Comparison of ENCODE assay signal across 15 cellular contexts in the genomic region with DNA sequence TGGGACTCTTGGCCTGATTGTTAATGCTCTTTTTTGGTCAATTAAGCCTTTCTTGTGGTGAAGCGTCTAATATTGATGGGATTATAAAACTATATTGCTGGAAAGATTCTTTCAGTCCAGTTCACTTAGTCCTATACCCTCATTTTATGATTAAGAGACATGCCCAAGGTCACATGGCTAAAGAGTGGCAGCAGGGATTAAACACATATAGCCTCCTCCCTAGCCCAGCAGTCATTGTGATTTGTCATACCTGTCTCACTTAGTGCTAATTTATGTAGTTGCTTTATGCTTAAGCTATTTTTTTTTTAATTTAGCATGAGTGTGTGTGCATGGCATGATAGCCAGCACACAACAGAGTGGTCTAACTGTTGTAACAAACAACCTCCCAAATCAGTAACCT.
"Had no signal": no experiment of that assay in that cellular context is flagged by ENCODE, and none has a peak within 500 bp of the region (broad histone marks: within the 10 kb centered on the region; RNA-seq: fewer than 3 reads in every experiment).

No MANE protein-coding gene starts in this region.

- H3K4me3 ChIP-seq: gastroesophageal sphincter, ovary, right lobe of liver, stomach, thoracic aorta had no signal

- H3K27me3 Mint-ChIP-seq: activated CD8-positive, alpha-beta T cell treated with anti-CD3 and anti-CD28 coated beads for 36 hours; activated naive CD4-positive, alpha-beta T cell treated with anti-CD3 and anti-CD28 coated beads, Interleukin-2, amount 10 ng/mL, durations not matched to agents 7 days and 5 days; naive thymus-derived CD4-positive, alpha-beta T cell had no signal

- DNase-seq: activated CD4-positive, CD25-positive, alpha-beta regulatory T cell; activated CD8-positive, alpha-beta memory T cell treated with anti-CD3 and anti-CD28 coated beads, Interleukin-2, amount 50 U/mL, for 4 hours; activated CD8-positive, alpha-beta T cell treated with anti-CD3 and anti-CD28 coated beads for 36 hours; activated naive CD4-positive, alpha-beta T cell treated with anti-CD3 and anti-CD28 coated beads, Interleukin-2, amount 10 ng/mL, durations not matched to agents 7 days and 5 days; amygdala; brain microvascular endothelial cell; dermis blood vessel endothelial cell; naive thymus-derived CD4-positive, alpha-beta T cell; ovary; right lobe of liver; stomach had no signal

- ATAC-seq: activated CD8-positive, alpha-beta T cell treated with anti-CD3 and anti-CD28 coated beads for 36 hours; gastroesophageal sphincter; left lobe of liver; naive thymus-derived CD4-positive, alpha-beta T cell had no signal

- H3K27me3 ChIP-seq: brain microvascular endothelial cell, gastroesophageal sphincter, ovary, right lobe of liver, stomach had no signal

- H3K9me3 Mint-ChIP-seq: activated CD8-positive, alpha-beta T cell treated with anti-CD3 and anti-CD28 coated beads for 36 hours; activated naive CD4-positive, alpha-beta T cell treated with anti-CD3 and anti-CD28 coated beads, Interleukin-2, amount 10 ng/mL, durations not matched to agents 7 days and 5 days; naive thymus-derived CD4-positive, alpha-beta T cell; T-helper 2 cell treated with Interferon-gamma antibody and Interleukin-4, amounts not matched to agents 5 μg/mL and 100 μg/mL, for 36 hours had no signal

- H3K27ac Mint-ChIP-seq: T-helper 2 cell treated with Interferon-gamma antibody and Interleukin-4, amounts not matched to agents 5 μg/mL and 100 μg/mL, for 36 hours had no signal

- H3K4me1 ChIP-seq: gastroesophageal sphincter had no signal

- H3K27ac ChIP-seq: brain microvascular endothelial cell, gastroesophageal sphincter, ovary, stomach, thoracic aorta had no signal

- H3K4me3 Mint-ChIP-seq: activated CD8-positive, alpha-beta T cell treated with anti-CD3 and anti-CD28 coated beads for 36 hours; activated naive CD4-positive, alpha-beta T cell treated with anti-CD3 and anti-CD28 coated beads, Interleukin-2, amount 10 ng/mL, durations not matched to agents 7 days and 5 days; naive thymus-derived CD4-positive, alpha-beta T cell; T-helper 2 cell treated with Interferon-gamma antibody and Interleukin-4, amounts not matched to agents 5 μg/mL and 100 μg/mL, for 36 hours had no signal

- H3K36me3 ChIP-seq: ovary had no signal

- H3K9me3 ChIP-seq: gastroesophageal sphincter, ovary, right lobe of liver, stomach, thoracic aorta had no signal
